In the genomic region with DNA sequence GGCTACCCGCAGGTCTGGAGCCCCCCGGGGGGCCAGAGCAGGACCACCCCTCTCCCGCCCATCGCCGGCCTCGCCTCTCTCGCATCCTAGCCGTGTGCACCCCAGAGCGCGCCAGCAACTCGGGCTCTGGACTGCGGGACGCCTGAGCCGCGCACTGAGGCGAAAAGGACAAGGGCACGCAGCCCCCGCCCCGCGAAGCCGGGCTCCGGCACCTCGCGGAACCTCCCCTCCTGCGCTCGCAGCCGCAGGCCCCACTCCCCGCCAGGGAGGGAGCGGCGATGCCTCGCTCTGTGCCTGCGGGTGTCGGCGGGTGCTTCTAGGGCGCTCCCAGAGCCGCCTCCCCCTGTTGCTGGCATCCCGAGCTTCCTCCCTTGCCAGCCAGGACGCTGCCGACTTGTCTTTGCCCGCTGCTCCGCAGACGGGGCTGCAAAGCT, we compare ENCODE assay signal across 1 cellular context.
A peak's percentile ranks its signal among the peaks of the same experiment; 100 is the strongest.
TF ChIP-seq lines count a peak whose summit lies in the region.

A gene (plus strand): TSS at position 104 of the 434 bp plus-strand sequence. CDS start 907 bp downstream, outside the sequence.

TF ChIP-seq in HEK293, 187 proteins besides CTCF, POLR2A, EP300 and RAD21 (continued from another document):
- TF ChIP-seq ZNF548 (tag by site-specific recombination; IDR thresholded peaks at IDR 0.05) (no peak), ZBTB7A (tag by site-specific recombination; IDR thresholded peaks at IDR 0.05; ENCODE audit: low read depth) (no peak), PRDM1 (tag by site-specific recombination; IDR thresholded peaks at IDR 0.05) (no peak), ZNF404 (tag by site-specific recombination; IDR thresholded peaks at IDR 0.05) (no peak), ZNF777 (tag by site-specific recombination; IDR thresholded peaks at IDR 0.05; ENCODE audit: borderline replicate concordance) (no peak), ZEB2 (tag by site-specific recombination; IDR thresholded peaks at IDR 0.05) (no peak), ZNF555 (tag by site-specific recombination; conservative IDR thresholded peaks at IDR 0.05) (no peak), ZNF266 (tag by site-specific recombination; IDR thresholded peaks at IDR 0.05; ENCODE audit: low read depth) (no peak), ZNF626 (tag by site-specific recombination; IDR thresholded peaks at IDR 0.05) (no peak), KLF7 (tag by site-specific recombination; IDR thresholded peaks at IDR 0.05; ENCODE audit: borderline replicate concordance) (no peak), ZNF155 (tag by site-specific recombination; IDR thresholded peaks at IDR 0.05) (no peak), KLF1 (tag by site-specific recombination; IDR thresholded peaks at IDR 0.05) (no peak), HOXA7 (CRISPR knock-in tag; IDR thresholded peaks at IDR 0.05; ENCODE audit: borderline replicate concordance) (no peak), ZIC2 (tag by site-specific recombination; IDR thresholded peaks at IDR 0.05) (peak; percentile 95), ZNF184 (tag by site-specific recombination; IDR thresholded peaks at IDR 0.05) (no peak), ZNF621 (tag by site-specific recombination; IDR thresholded peaks at IDR 0.05) (no peak), IKZF3 (tag by site-specific recombination; IDR thresholded peaks at IDR 0.05) (no peak), ZNF610 (tag by site-specific recombination; IDR thresholded peaks at IDR 0.05; ENCODE audit: borderline replicate concordance) (no peak; the same call in 1 of the 2 replicates), KLF10 (tag by site-specific recombination; IDR thresholded peaks at IDR 0.05) (no peak), ZNF121 (tag by site-specific recombination; IDR thresholded peaks at IDR 0.05) (no peak), ZNF138 (tag by site-specific recombination; IDR thresholded peaks at IDR 0.05; ENCODE audit: borderline replicate concordance) (no peak)
- TF ChIP-seq, protein P1, sequence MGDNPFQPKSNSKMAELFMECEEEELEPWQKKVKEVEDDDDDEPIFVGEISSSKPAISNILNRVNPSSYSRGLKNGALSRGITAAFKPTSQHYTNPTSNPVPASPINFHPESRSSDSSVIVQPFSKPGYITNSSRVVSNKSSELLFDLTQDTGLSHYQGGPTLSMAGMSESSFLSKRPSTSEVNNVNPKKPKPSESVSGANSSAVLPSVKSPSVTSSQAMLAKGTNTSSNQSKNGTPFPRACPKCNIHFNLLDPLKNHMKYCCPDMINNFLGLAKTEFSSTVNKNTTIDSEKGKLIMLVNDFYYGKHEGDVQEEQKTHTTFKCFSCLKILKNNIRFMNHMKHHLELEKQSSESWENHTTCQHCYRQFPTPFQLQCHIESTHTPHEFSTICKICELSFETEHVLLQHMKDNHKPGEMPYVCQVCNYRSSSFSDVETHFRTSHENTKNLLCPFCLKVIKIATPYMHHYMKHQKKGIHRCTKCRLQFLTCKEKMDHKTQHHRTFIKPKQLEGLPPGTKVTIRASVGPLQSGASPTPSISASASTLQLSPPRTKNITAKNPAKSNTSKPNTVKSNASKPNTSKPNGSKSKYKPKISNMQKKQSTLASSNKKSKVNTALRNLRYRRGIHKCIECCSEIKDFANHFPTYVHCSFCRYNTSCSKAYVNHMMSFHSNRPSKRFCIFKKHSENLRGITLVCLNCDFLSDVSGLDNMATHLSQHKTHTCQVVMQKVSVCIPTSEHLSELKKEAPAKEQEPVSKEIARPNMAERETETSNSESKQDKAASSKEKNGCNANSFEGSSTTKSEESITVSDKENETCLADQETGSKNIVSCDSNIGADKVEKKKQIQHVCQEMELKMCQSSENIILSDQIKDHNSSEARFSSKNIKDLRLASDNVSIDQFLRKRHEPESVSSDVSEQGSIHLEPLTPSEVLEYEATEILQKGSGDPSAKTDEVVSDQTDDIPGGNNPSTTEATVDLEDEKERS (tag by site-specific recombination; IDR thresholded peaks at IDR 0.05): no peak
- TF ChIP-seq, protein P2, sequence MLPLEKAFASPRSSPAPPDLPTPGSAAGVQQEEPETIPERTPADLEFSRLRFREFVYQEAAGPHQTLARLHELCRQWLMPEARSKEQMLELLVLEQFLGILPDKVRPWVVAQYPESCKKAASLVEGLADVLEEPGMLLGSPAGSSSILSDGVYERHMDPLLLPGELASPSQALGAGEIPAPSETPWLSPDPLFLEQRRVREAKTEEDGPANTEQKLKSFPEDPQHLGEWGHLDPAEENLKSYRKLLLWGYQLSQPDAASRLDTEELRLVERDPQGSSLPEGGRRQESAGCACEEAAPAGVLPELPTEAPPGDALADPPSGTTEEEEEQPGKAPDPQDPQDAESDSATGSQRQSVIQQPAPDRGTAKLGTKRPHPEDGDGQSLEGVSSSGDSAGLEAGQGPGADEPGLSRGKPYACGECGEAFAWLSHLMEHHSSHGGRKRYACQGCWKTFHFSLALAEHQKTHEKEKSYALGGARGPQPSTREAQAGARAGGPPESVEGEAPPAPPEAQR (tag by site-specific recombination; IDR thresholded peaks at IDR 0.05): no peak
- TF ChIP-seq, protein P3, sequence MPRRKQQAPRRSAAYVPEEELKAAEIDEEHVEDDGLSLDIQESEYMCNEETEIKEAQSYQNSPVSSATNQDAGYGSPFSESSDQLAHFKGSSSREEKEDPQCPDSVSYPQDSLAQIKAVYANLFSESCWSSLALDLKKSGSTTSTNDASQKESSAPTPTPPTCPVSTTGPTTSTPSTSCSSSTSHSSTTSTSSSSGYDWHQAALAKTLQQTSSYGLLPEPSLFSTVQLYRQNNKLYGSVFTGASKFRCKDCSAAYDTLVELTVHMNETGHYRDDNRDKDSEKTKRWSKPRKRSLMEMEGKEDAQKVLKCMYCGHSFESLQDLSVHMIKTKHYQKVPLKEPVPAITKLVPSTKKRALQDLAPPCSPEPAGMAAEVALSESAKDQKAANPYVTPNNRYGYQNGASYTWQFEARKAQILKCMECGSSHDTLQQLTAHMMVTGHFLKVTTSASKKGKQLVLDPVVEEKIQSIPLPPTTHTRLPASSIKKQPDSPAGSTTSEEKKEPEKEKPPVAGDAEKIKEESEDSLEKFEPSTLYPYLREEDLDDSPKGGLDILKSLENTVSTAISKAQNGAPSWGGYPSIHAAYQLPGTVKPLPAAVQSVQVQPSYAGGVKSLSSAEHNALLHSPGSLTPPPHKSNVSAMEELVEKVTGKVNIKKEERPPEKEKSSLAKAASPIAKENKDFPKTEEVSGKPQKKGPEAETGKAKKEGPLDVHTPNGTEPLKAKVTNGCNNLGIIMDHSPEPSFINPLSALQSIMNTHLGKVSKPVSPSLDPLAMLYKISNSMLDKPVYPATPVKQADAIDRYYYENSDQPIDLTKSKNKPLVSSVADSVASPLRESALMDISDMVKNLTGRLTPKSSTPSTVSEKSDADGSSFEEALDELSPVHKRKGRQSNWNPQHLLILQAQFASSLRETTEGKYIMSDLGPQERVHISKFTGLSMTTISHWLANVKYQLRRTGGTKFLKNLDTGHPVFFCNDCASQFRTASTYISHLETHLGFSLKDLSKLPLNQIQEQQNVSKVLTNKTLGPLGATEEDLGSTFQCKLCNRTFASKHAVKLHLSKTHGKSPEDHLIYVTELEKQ (tag by site-specific recombination; IDR thresholded peaks at IDR 0.05; ENCODE audit: borderline replicate concordance): no peak
- TF ChIP-seq, protein P4, sequence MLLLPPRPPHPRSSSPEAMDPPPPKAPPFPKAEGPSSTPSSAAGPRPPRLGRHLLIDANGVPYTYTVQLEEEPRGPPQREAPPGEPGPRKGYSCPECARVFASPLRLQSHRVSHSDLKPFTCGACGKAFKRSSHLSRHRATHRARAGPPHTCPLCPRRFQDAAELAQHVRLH (tag by site-specific recombination; IDR thresholded peaks at IDR 0.05): no peak
- TF ChIP-seq, protein P5, sequence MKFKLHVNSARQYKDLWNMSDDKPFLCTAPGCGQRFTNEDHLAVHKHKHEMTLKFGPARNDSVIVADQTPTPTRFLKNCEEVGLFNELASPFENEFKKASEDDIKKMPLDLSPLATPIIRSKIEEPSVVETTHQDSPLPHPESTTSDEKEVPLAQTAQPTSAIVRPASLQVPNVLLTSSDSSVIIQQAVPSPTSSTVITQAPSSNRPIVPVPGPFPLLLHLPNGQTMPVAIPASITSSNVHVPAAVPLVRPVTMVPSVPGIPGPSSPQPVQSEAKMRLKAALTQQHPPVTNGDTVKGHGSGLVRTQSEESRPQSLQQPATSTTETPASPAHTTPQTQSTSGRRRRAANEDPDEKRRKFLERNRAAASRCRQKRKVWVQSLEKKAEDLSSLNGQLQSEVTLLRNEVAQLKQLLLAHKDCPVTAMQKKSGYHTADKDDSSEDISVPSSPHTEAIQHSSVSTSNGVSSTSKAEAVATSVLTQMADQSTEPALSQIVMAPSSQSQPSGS (tag by site-specific recombination; IDR thresholded peaks at IDR 0.05; ENCODE audit: low read depth): no peak
- TF ChIP-seq, protein P6, sequence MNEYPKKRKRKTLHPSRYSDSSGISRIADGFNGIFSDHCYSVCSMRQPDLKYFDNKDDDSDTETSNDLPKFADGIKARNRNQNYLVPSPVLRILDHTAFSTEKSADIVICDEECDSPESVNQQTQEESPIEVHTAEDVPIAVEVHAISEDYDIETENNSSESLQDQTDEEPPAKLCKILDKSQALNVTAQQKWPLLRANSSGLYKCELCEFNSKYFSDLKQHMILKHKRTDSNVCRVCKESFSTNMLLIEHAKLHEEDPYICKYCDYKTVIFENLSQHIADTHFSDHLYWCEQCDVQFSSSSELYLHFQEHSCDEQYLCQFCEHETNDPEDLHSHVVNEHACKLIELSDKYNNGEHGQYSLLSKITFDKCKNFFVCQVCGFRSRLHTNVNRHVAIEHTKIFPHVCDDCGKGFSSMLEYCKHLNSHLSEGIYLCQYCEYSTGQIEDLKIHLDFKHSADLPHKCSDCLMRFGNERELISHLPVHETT (tag by site-specific recombination; IDR thresholded peaks at IDR 0.05): no peak
- TF ChIP-seq, protein P7, sequence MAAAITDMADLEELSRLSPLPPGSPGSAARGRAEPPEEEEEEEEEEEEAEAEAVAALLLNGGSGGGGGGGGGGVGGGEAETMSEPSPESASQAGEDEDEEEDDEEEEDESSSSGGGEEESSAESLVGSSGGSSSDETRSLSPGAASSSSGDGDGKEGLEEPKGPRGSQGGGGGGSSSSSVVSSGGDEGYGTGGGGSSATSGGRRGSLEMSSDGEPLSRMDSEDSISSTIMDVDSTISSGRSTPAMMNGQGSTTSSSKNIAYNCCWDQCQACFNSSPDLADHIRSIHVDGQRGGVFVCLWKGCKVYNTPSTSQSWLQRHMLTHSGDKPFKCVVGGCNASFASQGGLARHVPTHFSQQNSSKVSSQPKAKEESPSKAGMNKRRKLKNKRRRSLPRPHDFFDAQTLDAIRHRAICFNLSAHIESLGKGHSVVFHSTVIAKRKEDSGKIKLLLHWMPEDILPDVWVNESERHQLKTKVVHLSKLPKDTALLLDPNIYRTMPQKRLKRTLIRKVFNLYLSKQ (tag by site-specific recombination; IDR thresholded peaks at IDR 0.05; ENCODE audit: borderline replicate concordance): no peak
